In the genomic region with DNA sequence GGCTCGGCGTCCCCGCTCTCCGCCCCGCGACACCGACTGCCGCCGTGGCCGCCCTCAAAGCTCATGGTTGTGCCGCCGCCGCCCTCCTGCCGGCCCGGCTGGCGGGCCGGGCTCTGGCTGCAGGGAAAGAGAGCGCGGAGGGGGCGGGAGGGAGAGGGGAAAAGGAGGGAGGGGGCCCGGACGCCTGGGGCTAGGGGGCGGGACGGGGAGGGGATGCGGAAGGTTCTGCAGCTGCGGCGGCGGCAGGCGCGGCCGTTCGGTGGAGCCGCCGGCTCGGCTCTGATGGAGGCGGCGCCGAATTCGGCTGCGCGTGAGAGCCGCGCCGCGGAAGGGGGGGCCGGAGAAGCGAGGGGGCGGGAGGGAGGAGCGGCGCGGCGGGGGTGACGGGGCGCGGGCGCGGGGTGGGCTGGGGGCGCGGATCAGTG, we compare ENCODE assay signal across 10 cellular contexts. TPM values are rescaled to one million over a fixed set of nuclear protein-coding genes. Genes with fewer than 3 reads are reported as not detected.
A peak's percentile ranks its signal among the peaks of the same experiment; 100 is the strongest.
DNase-seq lines count a peak whose midpoint lies in the region; ATAC-seq and TF ChIP-seq lines count a peak whose summit lies in the region.
"Had no signal": no experiment of that assay in that cellular context is flagged by ENCODE, and none has a peak within 500 bp of the region (broad histone marks: within the 10 kb centered on the region; RNA-seq: fewer than 3 reads in every experiment).

A gene with protein sequence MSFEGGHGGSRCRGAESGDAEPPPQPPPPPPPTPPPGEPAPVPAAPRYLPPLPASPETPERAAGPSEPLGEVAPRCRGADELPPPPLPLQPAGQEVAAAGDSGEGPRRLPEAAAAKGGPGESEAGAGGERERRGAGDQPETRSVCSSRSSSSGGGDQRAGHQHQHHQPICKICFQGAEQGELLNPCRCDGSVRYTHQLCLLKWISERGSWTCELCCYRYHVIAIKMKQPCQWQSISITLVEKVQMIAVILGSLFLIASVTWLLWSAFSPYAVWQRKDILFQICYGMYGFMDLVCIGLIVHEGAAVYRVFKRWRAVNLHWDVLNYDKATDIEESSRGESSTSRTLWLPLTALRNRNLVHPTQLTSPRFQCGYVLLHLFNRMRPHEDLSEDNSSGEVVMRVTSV (minus strand): TSS at position 281 of the 425 bp plus-strand sequence. CDS start 216 bp downstream, at position 65.

- no peaks in the 10 kb centered on the region for H3K79me2 ChIP-seq in hepatocyte

- WGBS in hepatocyte (ENCODE audit: low lambda C conversion rate, missing lambda C conversion rate) = no CpG with 5 or more reads among the region's 59 CpGs

- peaks cover 21% of the 10 kb centered on the region for H3K27me3 Mint-ChIP-seq in activated CD4-positive, alpha-beta memory T cell treated with anti-CD3 and anti-CD28 coated beads, Interleukin-2, amount 10 ng/mL, durations not matched to agents 7 days and 5 days
- H3K27me3 Mint-ChIP-seq in activated CD4-positive, alpha-beta memory T cell treated with anti-CD3 and anti-CD28 coated beads for 36 hours = peaks cover 31% of the 10 kb centered on the region

- intact Hi-C loops in activated CD4-positive, alpha-beta memory T cell treated with anti-CD3 and anti-CD28 coated beads for 36 hours (cut with micrococcal nuclease) = no loop called here

- no peaks in the 10 kb centered on the region for H3K9me2 ChIP-seq in hepatocyte (replicated peaks; ENCODE audit: insufficient read depth)

- no peak within 1 kb of the TSS for H3K4me3 Mint-ChIP-seq in activated CD4-positive, alpha-beta memory T cell treated with anti-CD3 and anti-CD28 coated beads, Interleukin-2, amount 10 ng/mL, durations not matched to agents 7 days and 5 days
- H3K4me3 Mint-ChIP-seq in activated CD4-positive, alpha-beta memory T cell treated with anti-CD3 and anti-CD28 coated beads for 36 hours = no peak within 1 kb of the TSS

- H3K4me3 ChIP-seq in hepatocyte = peak within 1 kb of the TSS; percentile 20
- no peak within 1 kb of the TSS for H3K4me3 ChIP-seq in skeletal muscle satellite cell (ENCODE audit: low read length)
- H3K4me3 ChIP-seq: mucosa of descending colon had no signal

- H3K9me3 ChIP-seq in hepatocyte (ENCODE audit: low read depth) (no peaks in the 10 kb centered on the region), skeletal muscle satellite cell (replicated peaks; ENCODE audit: low read length) (no peaks in the 10 kb centered on the region)
- H3K9me3 ChIP-seq: mucosa of descending colon had no signal

- POLR2A ChIA-PET in activated CD4-positive, alpha-beta memory T cell treated with anti-CD3 and anti-CD28 coated beads, Interleukin-2, amount 10 ng/mL, durations not matched to agents 7 days and 5 days (lab: Charles Lee) = no interaction called here
- POLR2A ChIA-PET in activated CD4-positive, alpha-beta memory T cell treated with anti-CD3 and anti-CD28 coated beads for 36 hours (lab: Charles Lee) = no interaction called here

- H3K36me3 ChIP-seq in hepatocyte (replicated peaks; ENCODE audit: insufficient read depth, low read depth) (no peaks in the 10 kb centered on the region), skeletal muscle satellite cell (ENCODE audit: insufficient read depth, low read length) (no peaks in the 10 kb centered on the region)

- CTCF ChIA-PET in activated CD4-positive, alpha-beta memory T cell treated with anti-CD3 and anti-CD28 coated beads, Interleukin-2, amount 10 ng/mL, durations not matched to agents 7 days and 5 days (lab: Charles Lee) = no interaction called here
- CTCF ChIA-PET in activated CD4-positive, alpha-beta memory T cell treated with anti-CD3 and anti-CD28 coated beads for 36 hours (lab: Charles Lee) = no interaction called here

- H3K9me3 Mint-ChIP-seq in activated CD4-positive, alpha-beta memory T cell treated with anti-CD3 and anti-CD28 coated beads, Interleukin-2, amount 10 ng/mL, durations not matched to agents 7 days and 5 days = peaks cover 4% of the 10 kb centered on the region
- no peaks in the 10 kb centered on the region for H3K9me3 Mint-ChIP-seq in activated CD4-positive, alpha-beta memory T cell treated with anti-CD3 and anti-CD28 coated beads for 36 hours

- ATAC-seq in HG03159 (IDR thresholded peaks at IDR 0.05; ENCODE audit: unreplicated experiment) = no peak
- no peak for ATAC-seq in HG02588 (IDR thresholded peaks at IDR 0.05; ENCODE audit: unreplicated experiment)
- no peak for ATAC-seq in GM19351 (IDR thresholded peaks at IDR 0.05; ENCODE audit: unreplicated experiment)

- H3K27me3 ChIP-seq in hepatocyte = peaks cover 69% of the 10 kb centered on the region
- H3K27me3 ChIP-seq in skeletal muscle satellite cell (ENCODE audit: control insufficient read depth, insufficient read depth, low read length) = peaks cover 22% of the 10 kb centered on the region

- H3K4me2 ChIP-seq in hepatocyte = peak within 1 kb of the TSS; percentile 92
- H3K4me2 ChIP-seq in skeletal muscle satellite cell (ENCODE audit: low read length) = peak within 1 kb of the TSS; percentile 67

- no peak within 1 kb of the TSS for H3K9ac ChIP-seq in skeletal muscle satellite cell (ENCODE audit: low read depth, low read length)

- TF ChIP-seq CTCF in hepatocyte (IDR thresholded peaks at IDR 0.05; ENCODE audit: poor library complexity) = no peak

- H3K4me1 Mint-ChIP-seq in activated CD4-positive, alpha-beta memory T cell treated with anti-CD3 and anti-CD28 coated beads, Interleukin-2, amount 10 ng/mL, durations not matched to agents 7 days and 5 days = peaks cover 5% of the 10 kb centered on the region
- H3K4me1 Mint-ChIP-seq in activated CD4-positive, alpha-beta memory T cell treated with anti-CD3 and anti-CD28 coated beads for 36 hours (ENCODE audit: low read depth) = peaks cover 9% of the 10 kb centered on the region

- peaks cover 9% of the 10 kb centered on the region for H3K36me3 Mint-ChIP-seq in activated CD4-positive, alpha-beta memory T cell treated with anti-CD3 and anti-CD28 coated beads, Interleukin-2, amount 10 ng/mL, durations not matched to agents 7 days and 5 days (ENCODE audit: low read depth)
- peaks cover 3% of the 10 kb centered on the region for H3K36me3 Mint-ChIP-seq in activated CD4-positive, alpha-beta memory T cell treated with anti-CD3 and anti-CD28 coated beads for 36 hours

- DNase-seq in activated CD4-positive, alpha-beta memory T cell treated with anti-CD3 and anti-CD28 coated beads, Interleukin-2, amount 10 ng/mL, durations not matched to agents 7 days and 5 days = no peak
- DNase-seq in activated CD4-positive, alpha-beta memory T cell treated with anti-CD3 and anti-CD28 coated beads for 36 hours = no peak
- DNase-seq in NCI-H748 treated with DMSO at 0.1 percent for 48 hours (lab: John Stamatoyannopoulos, UW) = peak; percentile 68
- DNase-seq in hepatocyte (ENCODE audit: low spot score) = peak; percentile 36

- H3K27ac ChIP-seq in hepatocyte = no peak within 1 kb of the TSS

- H2AFZ ChIP-seq in hepatocyte = no peak within 1 kb of the TSS

- H4K20me1 ChIP-seq in hepatocyte (ENCODE audit: insufficient read depth, poor library complexity, severe bottlenecking) = no peaks in the 10 kb centered on the region

- no peaks in the 10 kb centered on the region for H3K4me1 ChIP-seq in hepatocyte (ENCODE audit: insufficient read depth)
- no peaks in the 10 kb centered on the region for H3K4me1 ChIP-seq in skeletal muscle satellite cell (ENCODE audit: control insufficient read depth, insufficient read depth, low read length)

- H3K27ac Mint-ChIP-seq in activated CD4-positive, alpha-beta memory T cell treated with anti-CD3 and anti-CD28 coated beads, Interleukin-2, amount 10 ng/mL, durations not matched to agents 7 days and 5 days = peak within 1 kb of the TSS; percentile 26
- H3K27ac Mint-ChIP-seq in activated CD4-positive, alpha-beta memory T cell treated with anti-CD3 and anti-CD28 coated beads for 36 hours = no peak within 1 kb of the TSS

RNA-seq across cellular contexts. Expression of the gene that starts here (rescaled TPM):
- not detected for total RNA-seq in activated CD4-positive, alpha-beta memory T cell treated with anti-CD3 and anti-CD28 coated beads, Interleukin-2, amount 10 ng/mL, durations not matched to agents 7 days and 5 days
- total RNA-seq in activated CD4-positive, alpha-beta memory T cell treated with anti-CD3 and anti-CD28 coated beads for 36 hours = not detected
- total RNA-seq in hepatocyte = not detected in 2 replicates
- not detected in 2 replicates for polyA plus RNA-seq in hepatocyte
- not detected in 2 replicates for total RNA-seq in skeletal muscle satellite cell (2012; rRNA removed)
- total RNA-seq: H4, mucosa of descending colon had no signal

Comparison
In these comparisons a context has a peak if more than half of its experiments do, and no peak if none do; other contexts are left out.
1. Peak in DNase-seq, H3K4me3 ChIP-seq and H3K4me2 ChIP-seq in hepatocyte; RNA of the gene not detected or under 1 TPM.